ENCODE assay signal across 21 cellular contexts in the genomic region with DNA sequence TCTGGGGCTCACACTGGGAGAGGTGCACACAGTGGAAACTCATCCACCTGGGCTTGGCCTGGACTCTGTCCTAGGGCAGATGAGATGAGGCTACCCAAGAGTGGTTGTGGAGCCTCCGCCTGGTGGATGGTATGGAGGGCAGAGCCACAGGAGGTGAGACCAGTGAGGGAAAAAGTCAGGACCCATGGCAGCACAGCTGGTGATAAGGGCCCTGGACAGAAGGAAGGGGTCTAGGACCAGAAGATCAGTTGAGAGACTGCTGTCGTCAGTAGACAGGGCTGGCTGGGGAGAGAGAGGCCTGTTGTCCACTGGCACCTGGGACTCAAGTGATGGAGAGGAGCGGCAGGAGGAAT. TPM values are rescaled to one million over a fixed set of nuclear protein-coding genes. Genes with fewer than 3 reads are reported as not detected.
DNase-seq lines count a peak whose midpoint lies in the region; ATAC-seq and TF ChIP-seq lines count a peak whose summit lies in the region.
"Had no signal": no experiment of that assay in that cellular context is flagged by ENCODE, and none has a peak within 500 bp of the region (broad histone marks: within the 10 kb centered on the region; RNA-seq: fewer than 3 reads in every experiment).

No MANE protein-coding gene starts in this region.

- no peak for TF ChIP-seq EP300 in tibial nerve (IDR thresholded peaks at IDR 0.05)

- no peak for ATAC-seq in CD8-positive, alpha-beta T cell
- ATAC-seq: heart right ventricle had no signal

- H3K9me3 Mint-ChIP-seq in activated CD4-positive, alpha-beta T cell treated with anti-CD3 and anti-CD28 coated beads, Interleukin-2, amount 10 ng/mL, durations not matched to agents 24 days and 14 days = no peaks in the 10 kb centered on the region
- no peaks in the 10 kb centered on the region for H3K9me3 Mint-ChIP-seq in CD8-positive, alpha-beta T cell
- H3K9me3 Mint-ChIP-seq in activated naive CD8-positive, alpha-beta T cell (ENCODE audit: low read depth) = no peaks in the 10 kb centered on the region
- H3K9me3 Mint-ChIP-seq in osteocyte (ENCODE audit: unreplicated experiment) = no peaks in the 10 kb centered on the region
- H3K9me3 Mint-ChIP-seq: mesothelial cell of epicardium had no signal

- H3K27ac ChIP-seq in CD8-positive, alpha-beta T cell (ENCODE audit: low read depth, low read length) = peak overlapping the region; percentile 46
- H3K27ac ChIP-seq in tibial nerve = peak overlapping the region in 1 of 4 donors; percentile 22
- H3K27ac ChIP-seq: coronary artery, heart right ventricle had no signal

- no peak for DNase-seq in activated CD4-positive, alpha-beta T cell treated with anti-CD3 and anti-CD28 coated beads, Interleukin-2, amount 10 ng/mL, durations not matched to agents 24 days and 14 days
- no peak for DNase-seq in activated CD4-positive, alpha-beta T cell treated with anti-CD3 and anti-CD28 coated beads, Interleukin-2, amount 50 U/mL, for 4 hours
- DNase-seq in CD8-positive, alpha-beta T cell = no peak
- DNase-seq in osteocyte (ENCODE audit: extremely low spot score, unreplicated experiment) (no peak), NCI-H748 (lab: John Stamatoyannopoulos, UW; ENCODE audit: unreplicated experiment) (no peak), tibial nerve (ENCODE audit: low spot score in 2 of 2) (no peak)
- DNase-seq in activated CD4-positive, CD25-positive, alpha-beta regulatory T cell treated with anti-CD3 and anti-CD28 coated beads, Interleukin-2, amount 50 U/mL, for 72 hours = no peak
- DNase-seq: COR-L47; H7; heart right ventricle; IMR-90; islet precursor cell; NCI-H1092 treated with DMSO at 0.1 percent for 48 hours; RPMI8226; stimulated activated naive CD4-positive, alpha-beta T cell; T1000 had no signal

- H3K36me3 Mint-ChIP-seq in activated CD4-positive, alpha-beta T cell treated with anti-CD3 and anti-CD28 coated beads, Interleukin-2, amount 10 ng/mL, durations not matched to agents 24 days and 14 days (ENCODE audit: low read depth) = peaks cover 77% of the 10 kb centered on the region
- H3K36me3 Mint-ChIP-seq in CD8-positive, alpha-beta T cell = peaks cover 94% of the 10 kb centered on the region
- H3K36me3 Mint-ChIP-seq in activated naive CD8-positive, alpha-beta T cell = peaks cover 8% of the 10 kb centered on the region
- peaks cover 67% of the 10 kb centered on the region for H3K36me3 Mint-ChIP-seq in osteocyte (ENCODE audit: unreplicated experiment)

- H3K27me3 ChIP-seq in CD8-positive, alpha-beta T cell (ENCODE audit: insufficient read depth, low read length) = no peaks in the 10 kb centered on the region
- H3K27me3 ChIP-seq in tibial nerve = no peaks in the 10 kb centered on the region
- H3K27me3 ChIP-seq: heart right ventricle had no signal

- H3K27ac Mint-ChIP-seq in activated CD4-positive, alpha-beta T cell treated with anti-CD3 and anti-CD28 coated beads, Interleukin-2, amount 10 ng/mL, durations not matched to agents 24 days and 14 days = peak overlapping the region; percentile 39
- peak overlapping the region; percentile 78 for H3K27ac Mint-ChIP-seq in CD8-positive, alpha-beta T cell
- peak overlapping the region; percentile 81 for H3K27ac Mint-ChIP-seq in activated naive CD8-positive, alpha-beta T cell
- peak overlapping the region; percentile 1 for H3K27ac Mint-ChIP-seq in osteocyte (ENCODE audit: unreplicated experiment)
- H3K27ac Mint-ChIP-seq: mesothelial cell of epicardium had no signal

- TF ChIP-seq POLR2A in tibial nerve (IDR thresholded peaks at IDR 0.05) = no peak

- H3K36me3 ChIP-seq in CD8-positive, alpha-beta T cell (ENCODE audit: insufficient read depth, low read length) = peaks cover 92% of the 10 kb centered on the region
- peaks cover 2 to 96% (median 51%) of the 10 kb centered on the region in 3 donors for H3K36me3 ChIP-seq in tibial nerve

- POLR2A ChIA-PET in CD8-positive, alpha-beta T cell (lab: Charles Lee) = interaction anchor here (1.0 to 2.3 kb wide), 2 partner anchors 10 to 21 kb away, joined by 3 to 17 read pairs; no protein-coding TSS in a partner anchor

- no peak for TF ChIP-seq CTCF in CD8-positive, alpha-beta T cell (IDR thresholded peaks at IDR 0.05)
- TF ChIP-seq CTCF in osteocyte (IDR thresholded peaks at IDR 0.05) = no peak
- no peak for TF ChIP-seq CTCF in tibial nerve (IDR thresholded peaks at IDR 0.05)

- CTCF ChIA-PET in CD8-positive, alpha-beta T cell (lab: Charles Lee) = interaction anchor here (1.2 to 8.2 kb wide), 5 partner anchors 10 to 65 kb away, joined by 3 to 94 read pairs (median 5); no protein-coding TSS in a partner anchor

- H3K9me3 ChIP-seq in CD8-positive, alpha-beta T cell (ENCODE audit: low read length) = no peaks in the 10 kb centered on the region
- H3K9me3 ChIP-seq in tibial nerve = no peaks in the 10 kb centered on the region
- H3K9me3 ChIP-seq: heart right ventricle had no signal

- H3K27me3 Mint-ChIP-seq in activated CD4-positive, alpha-beta T cell treated with anti-CD3 and anti-CD28 coated beads, Interleukin-2, amount 10 ng/mL, durations not matched to agents 24 days and 14 days = no peaks in the 10 kb centered on the region
- H3K27me3 Mint-ChIP-seq in CD8-positive, alpha-beta T cell (ENCODE audit: low read depth) = no peaks in the 10 kb centered on the region
- H3K27me3 Mint-ChIP-seq in activated naive CD8-positive, alpha-beta T cell = no peaks in the 10 kb centered on the region
- no peaks in the 10 kb centered on the region for H3K27me3 Mint-ChIP-seq in osteocyte (ENCODE audit: unreplicated experiment)

- H3K4me3 ChIP-seq in CD8-positive, alpha-beta T cell (ENCODE audit: low read depth, low read length) = no peak overlapping the region
- H3K4me3 ChIP-seq in tibial nerve = no peak overlapping the region
- H3K4me3 ChIP-seq: coronary artery, GM12878, heart right ventricle, skin epidermis had no signal

- peaks cover 60% of the 10 kb centered on the region for H3K4me1 ChIP-seq in CD8-positive, alpha-beta T cell (ENCODE audit: insufficient read depth, low read length)
- peaks cover 0 to 6% (median 1%) of the 10 kb centered on the region in 4 donors for H3K4me1 ChIP-seq in tibial nerve

- H3K4me1 Mint-ChIP-seq in activated CD4-positive, alpha-beta T cell treated with anti-CD3 and anti-CD28 coated beads, Interleukin-2, amount 10 ng/mL, durations not matched to agents 24 days and 14 days = peaks cover 29% of the 10 kb centered on the region
- peaks cover 61% of the 10 kb centered on the region for H3K4me1 Mint-ChIP-seq in CD8-positive, alpha-beta T cell (ENCODE audit: low read depth)
- peaks cover 57% of the 10 kb centered on the region for H3K4me1 Mint-ChIP-seq in activated naive CD8-positive, alpha-beta T cell (ENCODE audit: low read depth)
- H3K4me1 Mint-ChIP-seq in osteocyte (ENCODE audit: unreplicated experiment) = no peaks in the 10 kb centered on the region
- H3K4me1 Mint-ChIP-seq: mesothelial cell of epicardium had no signal

- no peak overlapping the region for H3K4me3 Mint-ChIP-seq in activated CD4-positive, alpha-beta T cell treated with anti-CD3 and anti-CD28 coated beads, Interleukin-2, amount 10 ng/mL, durations not matched to agents 24 days and 14 days
- no peak overlapping the region for H3K4me3 Mint-ChIP-seq in CD8-positive, alpha-beta T cell
- no peak overlapping the region for H3K4me3 Mint-ChIP-seq in activated naive CD8-positive, alpha-beta T cell
- H3K4me3 Mint-ChIP-seq in osteocyte (ENCODE audit: unreplicated experiment) = no peak overlapping the region
- H3K4me3 Mint-ChIP-seq: mesothelial cell of epicardium had no signal

- WGBS in tibial nerve, 2 donors = 90 to 94% methylated on average over 3 of the region's 3 CpGs

- intact Hi-C loops in activated CD4-positive, alpha-beta T cell treated with anti-CD3 and anti-CD28 coated beads, Interleukin-2, amount 10 ng/mL, durations not matched to agents 24 days and 14 days (cut with micrococcal nuclease) = no loop called here
- intact Hi-C loops in CD8-positive, alpha-beta T cell (cut with DNase I, micrococcal nuclease) = no loop called here

RNA-seq across cellular contexts. Expression of a gene that starts 29.8 kb away (rescaled TPM):
- total RNA-seq in activated CD4-positive, alpha-beta T cell treated with anti-CD3 and anti-CD28 coated beads, Interleukin-2, amount 10 ng/mL, durations not matched to agents 24 days and 14 days = 246 and 255 TPM in 2 replicates
- total RNA-seq in CD8-positive, alpha-beta T cell = 100 to 1,000 TPM; 335 to 366 TPM
- total RNA-seq in osteocyte (173 and 179 TPM in 2 replicates), tibial nerve (100 to 1,000 TPM; 127 to 165 (median 144) TPM)

Comparison
In these comparisons a context has a peak if more than half of its experiments do, and no peak if none do; other contexts are left out.
1. H3K27ac Mint-ChIP-seq: peak in every context shown above with its lines; median percentile 81 in activated naive CD8-positive, alpha-beta T cell; 78 in CD8-positive, alpha-beta T cell; 39 in activated CD4-positive, alpha-beta T cell treated with anti-CD3 and anti-CD28 coated beads, Interleukin-2, amount 10 ng/mL, durations not matched to agents 24 days and 14 days; 1 in osteocyte.